ENCODE assay signal across 14 cellular contexts in the genomic region with DNA sequence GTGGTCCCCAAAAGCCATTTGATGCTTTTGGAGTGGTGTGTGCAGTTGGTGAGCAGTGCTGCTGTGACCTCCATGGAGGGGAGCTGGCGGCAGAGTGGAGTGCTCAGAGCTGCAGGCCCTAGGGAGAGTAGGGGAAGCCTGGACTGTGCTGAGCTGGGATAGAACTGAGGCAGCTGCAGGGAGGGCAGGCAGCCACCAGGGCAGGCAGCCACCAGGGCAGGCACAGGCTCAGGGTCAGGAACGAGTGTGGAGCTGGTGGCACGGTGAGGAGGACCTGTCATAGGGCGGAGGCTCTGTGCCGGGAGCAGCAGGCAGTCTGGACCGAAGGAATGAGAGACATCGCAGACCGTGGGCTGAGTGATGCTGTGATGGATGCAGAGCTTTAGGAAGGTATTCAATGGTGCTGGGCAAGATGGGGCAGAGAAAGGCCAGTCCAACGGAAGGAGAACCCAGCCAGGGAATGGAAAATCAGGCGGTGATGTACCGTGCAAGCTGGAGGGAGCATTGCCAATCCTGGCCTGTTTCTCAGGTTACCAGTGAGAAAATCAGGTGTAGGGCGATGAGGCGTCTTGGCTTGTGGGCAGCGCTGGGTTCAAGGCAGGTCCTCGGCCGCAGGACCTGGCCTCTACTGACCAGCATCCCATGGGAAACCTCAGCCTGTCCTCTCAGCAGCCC.
DNase-seq lines count a peak whose midpoint lies in the region; ATAC-seq and TF ChIP-seq lines count a peak whose summit lies in the region.
"Had no signal": no experiment of that assay in that cellular context is flagged by ENCODE, and none has a peak within 500 bp of the region (broad histone marks: within the 10 kb centered on the region; RNA-seq: fewer than 3 reads in every experiment).

No MANE protein-coding gene starts in this region.

- CTCF ChIA-PET in PC-3 (lab: Charles Lee) = no interaction called here

- H2AFZ ChIP-seq in PC-3 (ENCODE audit: low read length) = no peak overlapping the region

- H3K9me3 ChIP-seq in right atrium auricular region (no peaks in the 10 kb centered on the region), spleen (no peaks in the 10 kb centered on the region), PC-3 (ENCODE audit: low read length) (no peaks in the 10 kb centered on the region)
- H3K9me3 ChIP-seq: MG63, upper lobe of left lung had no signal

- no peak for TF ChIP-seq POLR2A in spleen (IDR thresholded peaks at IDR 0.05)

- H3K27ac ChIP-seq in VCaP = peak overlapping the region; percentile 61; the same call in 1 of the 2 replicates
- H3K27ac ChIP-seq in right atrium auricular region = no peak overlapping the region
- H3K27ac ChIP-seq in spleen = no peak overlapping the region
- H3K27ac ChIP-seq in PC-3 (ENCODE audit: low read length) = no peak overlapping the region
- H3K27ac ChIP-seq: BLaER1, upper lobe of left lung had no signal

- no peak overlapping the region for H3K9ac ChIP-seq in PC-3 (ENCODE audit: low read length)
- H3K9ac ChIP-seq: BLaER1 had no signal

- H3K27me3 ChIP-seq in right atrium auricular region (no peaks in the 10 kb centered on the region), spleen (replicated peaks in 1 of 7) (no peaks in the 10 kb centered on the region), PC-3 (ENCODE audit: low read length) (no peaks in the 10 kb centered on the region)
- H3K27me3 ChIP-seq: BLaER1, MG63, upper lobe of left lung had no signal

- POLR2A ChIA-PET in PC-3 (lab: Charles Lee; ENCODE audit: unreplicated experiment) = no interaction called here

- H3K36me3 ChIP-seq in right atrium auricular region (no peaks in the 10 kb centered on the region), spleen (no peaks in the 10 kb centered on the region), PC-3 (ENCODE audit: low read depth, low read length) (no peaks in the 10 kb centered on the region)
- H3K36me3 ChIP-seq: BLaER1, MG63, upper lobe of left lung had no signal

- no peaks in the 10 kb centered on the region for H4K20me1 ChIP-seq in PC-3 (ENCODE audit: low read length)

- DNase-seq in G401 (ENCODE audit: low spot score) (peak; percentile 45), right atrium auricular region (ENCODE audit: low spot score) (peak; percentile 58), spleen (peak; percentile 64), PC-3 (no peak), epidermal melanocyte (ENCODE audit: insufficient read length, low spot score) (no peak), mucosa of gallbladder (ENCODE audit: low spot score) (no peak)
- DNase-seq: activated CD4-positive, alpha-beta T cell treated with anti-CD3 and anti-CD28 coated beads for 48 hours; MG63; NCI-H2081 treated with DMSO at 0.1 percent for 48 hours; stimulated activated CD4-positive, alpha-beta T cell treated with anti-CD3 and anti-CD28 coated beads, Interleukin-2, amount 100 ng/mL, for 48 hours; stimulated activated CD8-positive, alpha-beta memory T cell treated with anti-CD3 and anti-CD28 coated beads, Interleukin-4, amount 100 ng/mL, for 48 hours had no signal

- H3K4me3 ChIP-seq in right atrium auricular region (no peak overlapping the region), spleen (no peak overlapping the region), PC-3 (ENCODE audit: low read length) (no peak overlapping the region)
- H3K4me3 ChIP-seq: BLaER1, MG63, upper lobe of left lung had no signal

- intact Hi-C loops in spleen (cut with DNase I; ENCODE audit: low total_unique reads) (no loop called here), PC-3 (cut with micrococcal nuclease) (no loop called here)

- no peaks in the 10 kb centered on the region for H3F3A ChIP-seq in PC-3 (ENCODE audit: low read length, unreplicated experiment)

- in situ Hi-C loops in G401 (cut with HindIII; ENCODE audit: low sequenced_read_pairs) = no loop called here

- ATAC-seq in PC-3 = no peak

- WGBS in spleen, 5 donors = 85 to 90% (median 87%) methylated on average over 16 of the region's 16 CpGs

- H3K79me2 ChIP-seq in PC-3 (ENCODE audit: low read length) = no peaks in the 10 kb centered on the region

- no TSS peak for BruUV-seq in PC-3 (replicated peaks; lab: Mats Ljungman, UMichigan)

- H3K4me1 ChIP-seq in right atrium auricular region = peaks cover 0 to 41% of the 10 kb centered on the region in 2 donors
- peaks cover 14 to 52% (median 31%) of the 10 kb centered on the region in 6 donors for H3K4me1 ChIP-seq in spleen
- H3K4me1 ChIP-seq in PC-3 (ENCODE audit: insufficient read depth, low read length) = no peaks in the 10 kb centered on the region

- no peak overlapping the region for H3K4me2 ChIP-seq in PC-3 (ENCODE audit: low read length)

- H3K9me2 ChIP-seq in PC-3 (replicated peaks; ENCODE audit: low read length) = no peaks in the 10 kb centered on the region

- TF ChIP-seq CTCF in VCaP (conservative IDR thresholded peaks at IDR 0.05) (no peak), right atrium auricular region (IDR thresholded peaks at IDR 0.05) (no peak), spleen (IDR thresholded peaks at IDR 0.05 in 8 of 11, conservative IDR thresholded peaks at IDR 0.05 in 3 of 11) (no peak), PC-3 (conservative IDR thresholded peaks at IDR 0.05; ENCODE audit: low read depth, low read length) (no peak)

Comparison
In these comparisons a context has a peak if more than half of its experiments do, and no peak if none do; other contexts are left out.
1. DNase-seq: peak in G401 (single experiment), right atrium auricular region (single experiment) and spleen (single experiment); none in PC-3 (single experiment), epidermal melanocyte (single experiment) and mucosa of gallbladder (single experiment).